13 cellular contexts compared by ENCODE assay signal in the genomic region with DNA sequence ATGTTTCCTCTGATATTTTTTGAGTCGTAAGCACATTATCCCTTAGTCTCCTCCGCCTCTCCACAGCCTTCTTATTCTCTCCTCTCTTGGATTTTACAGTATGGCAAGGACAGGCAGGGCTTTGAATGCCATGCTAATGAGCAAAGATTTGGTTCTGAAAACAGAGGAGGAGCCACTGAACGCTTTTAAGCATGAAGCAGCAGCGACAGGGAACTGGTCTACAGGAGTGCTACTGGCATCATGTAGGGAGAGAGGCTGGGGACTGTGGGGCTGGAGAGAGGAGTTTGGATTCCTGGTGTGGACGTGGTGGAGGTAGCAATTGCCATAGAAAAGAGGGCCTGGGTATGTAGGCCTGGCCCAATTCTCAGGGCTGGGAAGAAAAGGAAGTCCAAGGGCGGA. TPM values are rescaled to one million over a fixed set of nuclear protein-coding genes. Genes with fewer than 3 reads are reported as not detected.
DNase-seq lines count a peak whose midpoint lies in the region; ATAC-seq, FAIRE-seq and TF ChIP-seq lines count a peak whose summit lies in the region.
"Had no signal": no experiment of that assay in that cellular context is flagged by ENCODE, and none has a peak within 500 bp of the region (broad histone marks: within the 10 kb centered on the region; RNA-seq: fewer than 3 reads in every experiment).

No MANE protein-coding gene starts in this region.

- peak overlapping the region; percentile 60 for H3K4me3 ChIP-seq in HUES48 (ENCODE audit: low read depth, low read length)
- H3K4me3 ChIP-seq in NT2/D1 (ENCODE audit: insufficient read length, low read depth), result peak overlapping the region; percentile 24
- no peak overlapping the region for H3K4me3 ChIP-seq in iPS DF 6.9 (ENCODE audit: low read length)

- peaks cover 3% of the 10 kb centered on the region for H3K36me3 Mint-ChIP-seq in T-helper 17 cell (ENCODE audit: low read depth)
- H3K36me3 Mint-ChIP-seq: CD8-positive, alpha-beta T cell had no signal

- FAIRE-seq in GM12891 (lab: Jason Lieb, UNC), result no peak

- WGBS in iPS DF 6.9 (ENCODE audit: insufficient coverage, insufficient read length), result no CpG with 5 or more reads among the region's 6 CpGs

- peak overlapping the region; percentile 80 for H3K9ac ChIP-seq in HUES48 (ENCODE audit: low read depth, low read length)
- H3K9ac ChIP-seq in NT2/D1 (ENCODE audit: insufficient read length, low read depth), result peak overlapping the region; percentile 53

- no peak for TF ChIP-seq POLR2A in GM12891 (IDR thresholded peaks at IDR 0.05; ENCODE audit: low read depth, low read length)

- DNase-seq in NT2/D1 (ENCODE audit: low read depth, low spot score) (peak; percentile 50), iPS DF 6.9 (ENCODE audit: low read depth, low spot score) (no peak), GM12891 (ENCODE audit: insufficient read length, low spot score) (no peak), T-helper 17 cell (no peak), iPS-NIHi7 (ENCODE audit: extremely low spot score) (no peak), NCI-H2081 treated with DMSO at 0.1 percent for 48 hours (lab: John Stamatoyannopoulos, UW) (no peak)
- DNase-seq: CD8-positive, alpha-beta T cell; DND-41; NCI-H1436 treated with DMSO at 0.1 percent for 48 hours; NCI-H226; NCI-H82; SIG-M5 had no signal

- no peak overlapping the region for H3K4me3 Mint-ChIP-seq in T-helper 17 cell
- H3K4me3 Mint-ChIP-seq: CD8-positive, alpha-beta T cell had no signal

- H3K27ac Mint-ChIP-seq in T-helper 17 cell, result no peak overlapping the region
- H3K27ac Mint-ChIP-seq: CD8-positive, alpha-beta T cell had no signal

- peak overlapping the region; percentile 98 for H3K27ac ChIP-seq in HUES48 (ENCODE audit: low read depth, low read length)
- peak overlapping the region; percentile 77 for H3K27ac ChIP-seq in iPS DF 6.9 (ENCODE audit: low read length)

- H3K4me1 ChIP-seq in HUES48 (ENCODE audit: control insufficient read depth, insufficient read depth, low read length), result peaks cover 48% of the 10 kb centered on the region
- H3K4me1 ChIP-seq in NT2/D1 (ENCODE audit: insufficient read depth, insufficient read length), result no peaks in the 10 kb centered on the region
- H3K4me1 ChIP-seq in iPS DF 6.9 (ENCODE audit: control insufficient read depth, insufficient read depth, low read length), result peaks cover 12% of the 10 kb centered on the region; the same call in 1 of the 2 replicates

- H3K9me3 ChIP-seq in HUES48 (ENCODE audit: control insufficient read depth, insufficient read depth, low read length) (peaks cover 6% of the 10 kb centered on the region; the same call in 1 of the 2 replicates), NT2/D1 (ENCODE audit: insufficient read depth, low read length) (no peaks in the 10 kb centered on the region), iPS DF 6.9 (ENCODE audit: control insufficient read depth, insufficient read depth, low read length) (no peaks in the 10 kb centered on the region), T-helper 17 cell (ENCODE audit: control insufficient read depth, low read length, poor library complexity, severe bottlenecking) (no peaks in the 10 kb centered on the region)

- H3K27me3 ChIP-seq in HUES48 (ENCODE audit: control insufficient read depth, insufficient read depth, low read length), result no peaks in the 10 kb centered on the region
- no peaks in the 10 kb centered on the region for H3K27me3 ChIP-seq in NT2/D1 (ENCODE audit: insufficient read depth, insufficient read length)
- no peaks in the 10 kb centered on the region for H3K27me3 ChIP-seq in iPS DF 6.9 (ENCODE audit: control insufficient read depth, insufficient read depth, low read length)

- ATAC-seq in T-helper 17 cell, result no peak
- ATAC-seq: CD8-positive, alpha-beta T cell had no signal

- peaks cover 6% of the 10 kb centered on the region for H3K27me3 Mint-ChIP-seq in T-helper 17 cell

- H3K4me1 Mint-ChIP-seq in T-helper 17 cell, result no peaks in the 10 kb centered on the region

- H3K36me3 ChIP-seq in HUES48 (ENCODE audit: control insufficient read depth, insufficient read depth, low read length), result no peaks in the 10 kb centered on the region
- no peaks in the 10 kb centered on the region for H3K36me3 ChIP-seq in NT2/D1 (ENCODE audit: insufficient read depth, insufficient read length, low read length)
- no peaks in the 10 kb centered on the region for H3K36me3 ChIP-seq in iPS DF 6.9 (ENCODE audit: control insufficient read depth, insufficient read depth, low read length)

TF ChIP-seq in GM12891, 5 proteins besides CTCF, POLR2A, EP300 and RAD21:
- TF ChIP-seq PAX5 (IDR thresholded peaks at IDR 0.05; ENCODE audit: insufficient read depth, low read length, severe bottlenecking), result no peak
- no peak for TF ChIP-seq SPI1 (IDR thresholded peaks at IDR 0.05; ENCODE audit: low read depth, low read length)
- TF ChIP-seq POU2F2 (IDR thresholded peaks at IDR 0.05; ENCODE audit: low read depth, low read length), result no peak
- TF ChIP-seq POLR2AphosphoS5 (IDR thresholded peaks at IDR 0.05; ENCODE audit: low read depth, low read length), result no peak
- no peak for TF ChIP-seq TAF1 (IDR thresholded peaks at IDR 0.05; ENCODE audit: low read depth, low read length)

RNA-seq across cellular contexts. Expression of a gene that starts 4.6 kb away (rescaled TPM):
- polyA plus RNA-seq in GM12891 (2012; ENCODE audit: low read depth, missing spikeins), result 10.8 TPM
- total RNA-seq in T-helper 17 cell, result 10 to 100 TPM in 1 of 2 donors, 1 to 10 TPM in 1; 9.4 to 10.4 TPM
